In genomic region chrX:24702362-24703184, GRCh38 we compare ENCODE assay signal across 13 cellular contexts. TPM values are rescaled to one million over a fixed set of nuclear protein-coding genes. Genes with fewer than 3 reads are reported as not detected.
DNase-seq lines count a peak whose midpoint lies in the region; ATAC-seq and TF ChIP-seq lines count a peak whose summit lies in the region.
"Had no signal": no experiment of that assay in that cellular context is flagged by ENCODE, and none has a peak within 500 bp of the region (broad histone marks: within the 10 kb centered on the region; RNA-seq: fewer than 3 reads in every experiment).

No MANE protein-coding gene starts in this region.

- no peak for ATAC-seq in activated CD8-positive, alpha-beta T cell treated with anti-CD3 and anti-CD28 coated beads for 36 hours
- ATAC-seq in activated CD8-positive, alpha-beta T cell treated with anti-CD3 and anti-CD28 coated beads, Interleukin-2, amount 10 ng/mL, durations not matched to agents 7 days and 5 days, result no peak
- ATAC-seq in GM21367 (IDR thresholded peaks at IDR 0.05; ENCODE audit: unreplicated experiment) (peak; percentile 95), HG03039 (IDR thresholded peaks at IDR 0.05; ENCODE audit: unreplicated experiment) (peak; percentile 98)
- peak; percentile 68 for ATAC-seq in activated T-helper 17 cell treated with anti-CD3 and anti-CD28 coated beads, Interleukin-2, amount 50 U/mL, for 72 hours (replicated peaks)

- CTCF ChIA-PET in activated CD8-positive, alpha-beta T cell treated with anti-CD3 and anti-CD28 coated beads for 36 hours (lab: Charles Lee), result interaction anchor here (1.2 to 1.4 kb wide), 2 partner anchors 26 to 305 kb away, joined by 3 to 4 read pairs; no protein-coding TSS in a partner anchor
- CTCF ChIA-PET in activated CD8-positive, alpha-beta T cell treated with anti-CD3 and anti-CD28 coated beads, Interleukin-2, amount 10 ng/mL, durations not matched to agents 7 days and 5 days (lab: Charles Lee), result no interaction called here

- no peak for TF ChIP-seq CTCF in activated CD8-positive, alpha-beta T cell treated with anti-CD3 and anti-CD28 coated beads for 36 hours (IDR thresholded peaks at IDR 0.05)

- POLR2A ChIA-PET in activated CD8-positive, alpha-beta T cell treated with anti-CD3 and anti-CD28 coated beads for 36 hours (lab: Charles Lee), result interaction anchor here (1.5 kb wide), 1 partner anchor 8 kb away, joined by 4 read pairs; no protein-coding TSS in a partner anchor
- POLR2A ChIA-PET in activated CD8-positive, alpha-beta T cell treated with anti-CD3 and anti-CD28 coated beads, Interleukin-2, amount 10 ng/mL, durations not matched to agents 7 days and 5 days (lab: Charles Lee), result no interaction called here

- DNase-seq in activated CD8-positive, alpha-beta T cell treated with anti-CD3 and anti-CD28 coated beads for 36 hours, result no peak
- no peak for DNase-seq in activated CD8-positive, alpha-beta T cell treated with anti-CD3 and anti-CD28 coated beads, Interleukin-2, amount 10 ng/mL, durations not matched to agents 7 days and 5 days
- no peak for DNase-seq in islet precursor cell
- DNase-seq in middle frontal gyrus (ENCODE audit: extremely low spot score, low spot score), result no peak
- DNase-seq in NCI-H2171 (lab: John Stamatoyannopoulos, UW), result no peak
- DNase-seq: aorta, NCI-H2081, stomach had no signal

- H3K27ac Mint-ChIP-seq in activated CD8-positive, alpha-beta T cell treated with anti-CD3 and anti-CD28 coated beads for 36 hours, result peak overlapping the region; percentile 38
- no peak overlapping the region for H3K27ac Mint-ChIP-seq in activated CD8-positive, alpha-beta T cell treated with anti-CD3 and anti-CD28 coated beads, Interleukin-2, amount 10 ng/mL, durations not matched to agents 7 days and 5 days
- peak overlapping the region; percentile 66 for H3K27ac Mint-ChIP-seq in activated T-helper 17 cell treated with anti-CD3 and anti-CD28 coated beads, Interleukin-2, amount 50 U/mL, for 72 hours

- no peaks in the 10 kb centered on the region for H3K9me3 Mint-ChIP-seq in activated CD8-positive, alpha-beta T cell treated with anti-CD3 and anti-CD28 coated beads for 36 hours
- H3K9me3 Mint-ChIP-seq in activated CD8-positive, alpha-beta T cell treated with anti-CD3 and anti-CD28 coated beads, Interleukin-2, amount 10 ng/mL, durations not matched to agents 7 days and 5 days (ENCODE audit: insufficient read depth), result no peaks in the 10 kb centered on the region
- no peaks in the 10 kb centered on the region for H3K9me3 Mint-ChIP-seq in activated T-helper 17 cell treated with anti-CD3 and anti-CD28 coated beads, Interleukin-2, amount 50 U/mL, for 72 hours

- intact Hi-C loops in activated CD8-positive, alpha-beta T cell treated with anti-CD3 and anti-CD28 coated beads for 36 hours (cut with micrococcal nuclease), result no loop called here

- no peak overlapping the region for H3K4me3 Mint-ChIP-seq in activated CD8-positive, alpha-beta T cell treated with anti-CD3 and anti-CD28 coated beads for 36 hours
- H3K4me3 Mint-ChIP-seq in activated CD8-positive, alpha-beta T cell treated with anti-CD3 and anti-CD28 coated beads, Interleukin-2, amount 10 ng/mL, durations not matched to agents 7 days and 5 days, result no peak overlapping the region
- no peak overlapping the region for H3K4me3 Mint-ChIP-seq in activated T-helper 17 cell treated with anti-CD3 and anti-CD28 coated beads, Interleukin-2, amount 50 U/mL, for 72 hours

- H3K36me3 Mint-ChIP-seq in activated CD8-positive, alpha-beta T cell treated with anti-CD3 and anti-CD28 coated beads for 36 hours (ENCODE audit: low read depth), result peaks cover 45% of the 10 kb centered on the region
- H3K36me3 Mint-ChIP-seq in activated CD8-positive, alpha-beta T cell treated with anti-CD3 and anti-CD28 coated beads, Interleukin-2, amount 10 ng/mL, durations not matched to agents 7 days and 5 days (ENCODE audit: low read depth), result peaks cover 43% of the 10 kb centered on the region
- H3K36me3 Mint-ChIP-seq in activated T-helper 17 cell treated with anti-CD3 and anti-CD28 coated beads, Interleukin-2, amount 50 U/mL, for 72 hours (ENCODE audit: low read depth), result peaks cover 86% of the 10 kb centered on the region

- H3K27me3 Mint-ChIP-seq in activated CD8-positive, alpha-beta T cell treated with anti-CD3 and anti-CD28 coated beads for 36 hours, result no peaks in the 10 kb centered on the region
- no peaks in the 10 kb centered on the region for H3K27me3 Mint-ChIP-seq in activated CD8-positive, alpha-beta T cell treated with anti-CD3 and anti-CD28 coated beads, Interleukin-2, amount 10 ng/mL, durations not matched to agents 7 days and 5 days (ENCODE audit: low read depth)
- no peaks in the 10 kb centered on the region for H3K27me3 Mint-ChIP-seq in activated T-helper 17 cell treated with anti-CD3 and anti-CD28 coated beads, Interleukin-2, amount 50 U/mL, for 72 hours

- peaks cover 9% of the 10 kb centered on the region for H3K4me1 Mint-ChIP-seq in activated CD8-positive, alpha-beta T cell treated with anti-CD3 and anti-CD28 coated beads for 36 hours (ENCODE audit: low read depth)
- no peaks in the 10 kb centered on the region for H3K4me1 Mint-ChIP-seq in activated CD8-positive, alpha-beta T cell treated with anti-CD3 and anti-CD28 coated beads, Interleukin-2, amount 10 ng/mL, durations not matched to agents 7 days and 5 days (ENCODE audit: low read depth)
- H3K4me1 Mint-ChIP-seq in activated T-helper 17 cell treated with anti-CD3 and anti-CD28 coated beads, Interleukin-2, amount 50 U/mL, for 72 hours, result no peaks in the 10 kb centered on the region

RNA-seq across cellular contexts. Expression of gene POLA1, which starts 8.9 kb away (rescaled TPM):
- 10 to 100 TPM; 41.4 to 42.9 TPM for total RNA-seq in activated CD8-positive, alpha-beta T cell treated with anti-CD3 and anti-CD28 coated beads for 36 hours
- 10 to 100 TPM; 37.0 to 38.2 TPM for total RNA-seq in activated CD8-positive, alpha-beta T cell treated with anti-CD3 and anti-CD28 coated beads, Interleukin-2, amount 10 ng/mL, durations not matched to agents 7 days and 5 days
- total RNA-seq in activated T-helper 17 cell treated with anti-CD3 and anti-CD28 coated beads, Interleukin-2, amount 50 U/mL, for 72 hours, result 10 to 100 TPM; 36.8 to 41.9 TPM

RNA-seq across cellular contexts. Expression of gene PCYT1B, which starts 55.4 kb away (rescaled TPM):
- total RNA-seq in activated CD8-positive, alpha-beta T cell treated with anti-CD3 and anti-CD28 coated beads for 36 hours, result under 1 TPM; 0.04 to 0.36 TPM
- not detected for total RNA-seq in activated CD8-positive, alpha-beta T cell treated with anti-CD3 and anti-CD28 coated beads, Interleukin-2, amount 10 ng/mL, durations not matched to agents 7 days and 5 days
- total RNA-seq in activated T-helper 17 cell treated with anti-CD3 and anti-CD28 coated beads, Interleukin-2, amount 50 U/mL, for 72 hours, result under 1 TPM; 0.19 to 0.29 TPM
- total RNA-seq: G401, HT-29 had no signal

Comparison
In these comparisons a context has a peak if more than half of its experiments do, and no peak if none do; other contexts are left out.
1. ATAC-seq: peak in GM21367 (single experiment), HG03039 (single experiment) and activated T-helper 17 cell treated with anti-CD3 and anti-CD28 coated beads, Interleukin-2, amount 50 U/mL, for 72 hours (single experiment); none in activated CD8-positive, alpha-beta T cell treated with anti-CD3 and anti-CD28 coated beads for 36 hours (single experiment) and activated CD8-positive, alpha-beta T cell treated with anti-CD3 and anti-CD28 coated beads, Interleukin-2, amount 10 ng/mL, durations not matched to agents 7 days and 5 days (single experiment).